Comparison of ENCODE assay signal across 21 cellular contexts in the genomic region with DNA sequence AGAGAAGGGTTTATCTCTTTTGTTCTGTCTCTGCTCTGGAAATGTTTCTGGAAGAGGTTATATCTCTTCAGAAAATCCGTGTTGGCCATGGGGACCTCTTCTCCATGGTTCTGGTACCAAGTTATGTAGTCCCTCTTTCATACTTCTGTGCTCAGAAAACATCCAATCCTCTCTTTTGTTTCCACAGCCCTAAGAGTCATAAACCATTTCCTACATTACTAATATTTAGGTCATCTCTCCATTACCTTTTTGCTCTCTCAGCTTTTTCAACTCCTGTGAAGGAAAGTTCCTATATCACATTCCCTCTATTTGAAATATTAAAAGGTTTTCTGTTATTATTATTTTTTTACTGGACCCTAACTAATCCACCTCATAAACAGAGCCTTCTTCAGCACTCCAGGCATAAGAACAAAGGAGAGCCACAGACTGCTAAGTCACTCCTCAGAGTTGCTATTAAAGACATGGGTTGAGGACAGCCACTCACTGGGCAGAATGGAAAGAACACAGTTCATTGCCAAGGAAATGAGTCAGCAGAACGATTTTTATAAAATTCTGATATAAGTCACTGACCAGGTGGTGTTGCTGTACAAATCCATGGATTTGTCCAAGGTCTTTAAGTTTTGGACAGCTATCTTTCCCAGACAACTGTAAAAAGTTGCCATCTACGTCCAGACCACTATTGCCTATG.
DNase-seq lines count a peak whose midpoint lies in the region; ATAC-seq and TF ChIP-seq lines count a peak whose summit lies in the region.
"Had no signal": no experiment of that assay in that cellular context is flagged by ENCODE, and none has a peak within 500 bp of the region (broad histone marks: within the 10 kb centered on the region; RNA-seq: fewer than 3 reads in every experiment).

No MANE protein-coding gene starts in this region.

- H3K27me3 Mint-ChIP-seq in MCF 10A (ENCODE audit: insufficient read depth, unreplicated experiment), result no peaks in the 10 kb centered on the region
- H3K27me3 Mint-ChIP-seq: activated CD4-positive, alpha-beta T cell treated with anti-CD3 and anti-CD28 coated beads, Interleukin-2, amount 10 ng/mL, durations not matched to agents 24 days and 14 days; central memory CD8-positive, alpha-beta T cell had no signal

- no peaks in the 10 kb centered on the region for H3K36me3 Mint-ChIP-seq in MCF 10A (ENCODE audit: insufficient read depth, unreplicated experiment)

- CTCF ChIA-PET in MCF 10A (lab: Yijun Ruan, JAX), result interaction anchor here (0.5 to 0.7 kb wide), 2 partner anchors 372 to 651 kb away, joined by 3 to 4 read pairs; no protein-coding TSS in a partner anchor

- intact Hi-C loops in MCF 10A (cut with micrococcal nuclease), result no loop called here
- intact Hi-C loops in breast epithelium (cut with DNase I; ENCODE audit: low total_unique reads), result no loop called here

- no TSS peak for BruUV-seq in MCF 10A (replicated peaks; lab: Mats Ljungman, UMichigan)

- H3K9me3 ChIP-seq in breast epithelium, result no peaks in the 10 kb centered on the region
- H3K9me3 ChIP-seq: Caco-2, upper lobe of right lung had no signal

- in situ Hi-C loops in brain microvascular endothelial cell (cut with HindIII; ENCODE audit: low pct_ligation_motif_present, low sequenced_read_pairs), result no loop called here

- ATAC-seq in HG03469 (IDR thresholded peaks at IDR 0.05; ENCODE audit: unreplicated experiment), result no peak
- ATAC-seq: upper lobe of right lung had no signal

- H3K27ac ChIP-seq in breast epithelium (no peak overlapping the region), brain microvascular endothelial cell (peak overlapping the region; percentile 30)
- H3K27ac ChIP-seq: hepatocyte, upper lobe of right lung had no signal

- TF ChIP-seq CTCF in MCF 10A (IDR thresholded peaks at IDR 0.05; ENCODE audit: unreplicated experiment), result no peak
- no peak for TF ChIP-seq CTCF in breast epithelium (IDR thresholded peaks at IDR 0.05)
- TF ChIP-seq CTCF in brain microvascular endothelial cell (IDR thresholded peaks at IDR 0.05; ENCODE audit: low read depth, low read length, missing control alignments), result no peak

- POLR2A ChIA-PET in MCF 10A (lab: Yijun Ruan, JAX), result no interaction called here

- H3K4me3 Mint-ChIP-seq in MCF 10A (ENCODE audit: unreplicated experiment), result no peak overlapping the region
- H3K4me3 Mint-ChIP-seq: activated CD4-positive, alpha-beta T cell treated with anti-CD3 and anti-CD28 coated beads, Interleukin-2, amount 10 ng/mL, durations not matched to agents 24 days and 14 days; central memory CD8-positive, alpha-beta T cell; HFFc6 had no signal

- no peak overlapping the region for H3K27ac Mint-ChIP-seq in MCF 10A (ENCODE audit: low read depth, unreplicated experiment)
- H3K27ac Mint-ChIP-seq: activated CD4-positive, alpha-beta T cell treated with anti-CD3 and anti-CD28 coated beads, Interleukin-2, amount 10 ng/mL, durations not matched to agents 24 days and 14 days; HFFc6 had no signal

- TF ChIP-seq POLR2A in breast epithelium (IDR thresholded peaks at IDR 0.05), result no peak

- peak; percentile 51 for DNase-seq in MCF 10A (ENCODE audit: unreplicated experiment)
- DNase-seq in breast epithelium (ENCODE audit: low spot score in 2 of 2), result no peak
- peak; percentile 36 for DNase-seq in brain microvascular endothelial cell
- peak; percentile 14 for DNase-seq in fibroblast of the conjunctiva (ENCODE audit: low read depth)
- no peak for DNase-seq in activated T-cell treated with anti-CD3 and anti-CD28 coated beads for 4 hours
- no peak for DNase-seq in AG20443 (ENCODE audit: low spot score)
- DNase-seq in C1 segment of cervical spinal cord (lab: John Stamatoyannopoulos, UW), result no peak
- DNase-seq: activated CD4-positive, alpha-beta T cell treated with anti-CD3 and anti-CD28 coated beads, Interleukin-2, amount 10 ng/mL, durations not matched to agents 24 days and 14 days; Caco-2; HFFc6; NCI-H1694 treated with DMSO at 0.1 percent for 48 hours; NCI-H748 treated with DMSO at 0.1 percent for 48 hours; occipital lobe; retina; SHP77 treated with DMSO at 0.1 percent for 48 hours; stimulated activated CD8-positive, alpha-beta memory T cell treated with anti-CD3 and anti-CD28 coated beads, Interleukin-4, amount 100 ng/mL, for 48 hours; upper lobe of right lung had no signal

- no peaks in the 10 kb centered on the region for H3K36me3 ChIP-seq in breast epithelium
- H3K36me3 ChIP-seq in brain microvascular endothelial cell (replicated peaks), result no peaks in the 10 kb centered on the region
- H3K36me3 ChIP-seq: upper lobe of right lung had no signal

- peaks cover 5% of the 10 kb centered on the region for H3K9me3 Mint-ChIP-seq in MCF 10A (ENCODE audit: unreplicated experiment)
- H3K9me3 Mint-ChIP-seq: activated CD4-positive, alpha-beta T cell treated with anti-CD3 and anti-CD28 coated beads, Interleukin-2, amount 10 ng/mL, durations not matched to agents 24 days and 14 days had no signal

- no peaks in the 10 kb centered on the region for H3K27me3 ChIP-seq in breast epithelium
- no peaks in the 10 kb centered on the region for H3K27me3 ChIP-seq in brain microvascular endothelial cell (replicated peaks)
- H3K27me3 ChIP-seq: hepatocyte, upper lobe of right lung had no signal

- no peaks in the 10 kb centered on the region for H3K4me1 ChIP-seq in breast epithelium
- H3K4me1 ChIP-seq: Caco-2, upper lobe of right lung had no signal

- H3K4me3 ChIP-seq in breast epithelium (no peak overlapping the region), brain microvascular endothelial cell (ENCODE audit: low read depth, low read length) (no peak overlapping the region)
- H3K4me3 ChIP-seq: hepatocyte, lung, upper lobe of right lung had no signal

- H3K4me1 Mint-ChIP-seq in MCF 10A (ENCODE audit: insufficient read depth, unreplicated experiment), result peaks cover 7% of the 10 kb centered on the region
- H3K4me1 Mint-ChIP-seq: activated CD4-positive, alpha-beta T cell treated with anti-CD3 and anti-CD28 coated beads, Interleukin-2, amount 10 ng/mL, durations not matched to agents 24 days and 14 days; central memory CD8-positive, alpha-beta T cell had no signal

Comparison
In these comparisons a context has a peak if more than half of its experiments do, and no peak if none do; other contexts are left out.
1. DNase-seq: peak in MCF 10A (single experiment), brain microvascular endothelial cell (single experiment) and fibroblast of the conjunctiva (single experiment); none in breast epithelium (0 of 2), activated T-cell treated with anti-CD3 and anti-CD28 coated beads for 4 hours (single experiment), AG20443 (single experiment) and C1 segment of cervical spinal cord (0 of 14).